17 cellular contexts compared by ENCODE assay signal in genomic region chr10:95835911-95836310, GRCh38.
"Had no signal": no experiment of that assay in that cellular context is flagged by ENCODE, and none has a peak within 500 bp of the region (broad histone marks: within the 10 kb centered on the region; RNA-seq: fewer than 3 reads in every experiment).

No MANE protein-coding gene starts in this region.

- H3K4me3 Mint-ChIP-seq: naive thymus-derived CD8-positive, alpha-beta T cell had no signal

- DNase-seq: activated CD4-positive, alpha-beta T cell treated with anti-CD3 and anti-CD28 coated beads for 4 hours; activated naive CD4-positive, alpha-beta T cell treated with Interleukin-2 at 50 U/mL for 16 hours; activated T-cell treated with anti-CD3 and anti-CD28 coated beads, Interleukin-2, amount 50 U/mL, for 48 hours; adrenal gland; caudate nucleus; colonic mucosa; effector CD4-positive, alpha-beta T cell; foreskin keratinocyte; head of caudate nucleus; left colon; naive thymus-derived CD8-positive, alpha-beta T cell; nucleus accumbens; small intestine; stimulated activated CD4-positive, alpha-beta T cell treated with anti-CD3 and anti-CD28 coated beads, Interleukin-1b, Interleukin-23, amount 100 ng/mL, for 48 hours; stomach; WERI-Rb-1 had no signal

- H3K9me3 Mint-ChIP-seq: naive thymus-derived CD8-positive, alpha-beta T cell had no signal

- H3K36me3 Mint-ChIP-seq: naive thymus-derived CD8-positive, alpha-beta T cell had no signal

- ATAC-seq: foreskin keratinocyte; left colon; naive thymus-derived CD8-positive, alpha-beta T cell had no signal

- H3K27ac ChIP-seq: adrenal gland, foreskin keratinocyte, right atrium auricular region, WERI-Rb-1 had no signal
